ENCODE assay signal across 1 cellular context in the genomic region with DNA sequence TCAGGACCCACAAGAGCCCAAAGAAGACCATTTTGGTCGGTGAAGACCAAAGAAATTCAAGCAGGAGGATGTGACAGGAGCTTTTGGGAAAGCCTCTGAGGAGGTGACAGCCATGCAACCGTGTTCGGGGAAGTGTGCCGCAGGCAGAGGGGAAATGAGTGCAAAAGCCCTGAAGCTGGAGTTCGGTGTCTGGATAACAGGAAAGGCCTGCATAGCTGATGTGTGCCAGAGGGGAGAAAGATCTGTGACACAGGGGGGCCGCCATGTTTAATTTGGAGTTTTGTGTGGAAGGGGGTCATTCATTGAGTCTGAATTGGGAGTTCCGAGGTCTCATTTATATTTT.
TF ChIP-seq lines count a peak whose summit lies in the region.

No MANE protein-coding gene starts in this region.

TF ChIP-seq in H1, 55 proteins besides CTCF, POLR2A, EP300 and RAD21:
- TF ChIP-seq SIN3A (conservative IDR thresholded peaks at IDR 0.05 in 1 of 2, IDR thresholded peaks at IDR 0.05 in 1 of 2; ENCODE audit: low read depth in 1 of 2, low read length in 2 of 2) (0 out of 4 replicates have a peak, but pooled peaks of 1 of the 2 experiments have one; percentile 49), YY1 (IDR thresholded peaks at IDR 0.05; ENCODE audit: low read depth, low read length) (peak; percentile 58), KDM4A (IDR thresholded peaks at IDR 0.05; ENCODE audit: low read depth, low read length, severe bottlenecking) (no peak)
